Comparison of ENCODE assay signal across 21 cellular contexts in the genomic region with DNA sequence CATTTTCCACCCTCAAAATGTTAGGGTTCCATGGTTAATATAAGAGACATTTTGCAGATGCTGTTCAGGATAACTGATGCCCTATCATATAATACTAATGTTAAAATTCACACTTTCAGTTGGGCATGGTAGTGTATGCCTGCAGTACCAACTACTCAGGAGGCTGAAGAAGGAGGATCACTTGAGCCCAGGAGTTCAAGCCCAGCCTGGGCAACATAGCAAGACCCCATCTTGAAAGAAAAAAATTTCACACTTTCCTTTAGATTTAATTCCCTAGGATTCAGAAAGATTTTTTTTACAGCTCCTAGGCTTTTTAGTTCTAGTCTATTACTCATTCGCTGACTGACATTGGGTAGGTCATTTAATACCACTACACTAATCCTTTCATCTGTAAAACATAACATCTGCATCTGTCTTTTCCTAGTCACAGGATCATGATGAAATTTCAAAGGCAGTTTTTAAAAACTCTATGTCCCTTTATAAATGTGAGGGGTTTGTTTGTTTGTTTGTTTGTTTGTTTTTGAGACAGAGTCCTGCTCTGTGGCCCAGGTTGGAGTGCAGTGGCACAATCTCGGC.
DNase-seq lines count a peak whose midpoint lies in the region; ATAC-seq and TF ChIP-seq lines count a peak whose summit lies in the region.
"Had no signal": no experiment of that assay in that cellular context is flagged by ENCODE, and none has a peak within 500 bp of the region (broad histone marks: within the 10 kb centered on the region; RNA-seq: fewer than 3 reads in every experiment).

No MANE protein-coding gene starts in this region.

- no peaks in the 10 kb centered on the region for H3K27me3 ChIP-seq in gastrocnemius medialis
- H3K27me3 ChIP-seq: BLaER1 treated with 17β-estradiol and CSF1 and Interleukin-3, amounts not matched to agents 10 nM and 100 nM had no signal

- intact Hi-C loops in gastrocnemius medialis (cut with DNase I; ENCODE audit: low total_unique reads) = loop anchor here (10.0 kb wide), 1 partner anchor 220 kb away; no protein-coding TSS in a partner anchor

- CTCF ChIA-PET in HEK293 (lab: Yijun Ruan, JAX) = interaction anchor here (0.5 kb wide), 1 partner anchor 211 kb away, joined by 3 read pairs; no protein-coding TSS in a partner anchor

- H3K4me3 ChIP-seq in HEK293 (ENCODE audit: low read depth, low read length) = no peak overlapping the region
- H3K4me3 ChIP-seq in fibroblast of villous mesenchyme (ENCODE audit: low read depth, low read length) = no peak overlapping the region
- H3K4me3 ChIP-seq in gastrocnemius medialis = peak overlapping the region in 1 of 4 donors; percentile 1
- H3K4me3 ChIP-seq: BLaER1 treated with 17β-estradiol and CSF1 and Interleukin-3, amounts not matched to agents 10 nM and 100 nM; GM12878 had no signal

- DNase-seq in amniotic epithelial cell (ENCODE audit: low read depth) = peak; percentile 52
- peak; percentile 44 for DNase-seq in fibroblast of villous mesenchyme (ENCODE audit: low read depth)
- DNase-seq in gastrocnemius medialis = no peak
- no peak for DNase-seq in activated effector memory CD4-positive, alpha-beta T cell treated with Interleukin-2 at 50 U/mL for 16 hours
- DNase-seq in GM19238 (ENCODE audit: insufficient read length, low spot score) = no peak
- DNase-seq: CD8-positive, alpha-beta memory T cell; COR-L47; DMS 273 treated with DMSO at 0.1 percent for 48 hours; DMS53; DND-41; EL; GOT3; H7; IMR-90; KG1 had no signal

- H3K27ac ChIP-seq in HEK293 (ENCODE audit: extremely low read depth, low read depth, low read length) (no peak overlapping the region), gastrocnemius medialis (peak overlapping the region; percentile 76 to 91 (median 83))
- H3K27ac ChIP-seq: BLaER1 treated with 17β-estradiol and CSF1 and Interleukin-3, amounts not matched to agents 10 nM and 100 nM; HL-60 had no signal

- POLR2A ChIA-PET in HEK293 (lab: Yijun Ruan, JAX) = no interaction called here

- in situ Hi-C loops in gastrocnemius medialis (cut with MboI; ENCODE audit: low sequenced_read_pairs in 4 of 4) = no loop called here

- TF ChIP-seq CTCF in HEK293 (tag by site-specific recombination; IDR thresholded peaks at IDR 0.05) = no peak
- TF ChIP-seq CTCF in fibroblast of villous mesenchyme (IDR thresholded peaks at IDR 0.05; ENCODE audit: insufficient read depth, low read depth, low read length) = no peak
- TF ChIP-seq CTCF in gastrocnemius medialis (IDR thresholded peaks at IDR 0.05 in 4 of 5, conservative IDR thresholded peaks at IDR 0.05 in 1 of 5) = no peak

- H3K9me3 ChIP-seq in HEK293 (ENCODE audit: control insufficient read depth, insufficient read depth, low read depth, low read length) (no peaks in the 10 kb centered on the region), gastrocnemius medialis (no peaks in the 10 kb centered on the region)
- H3K9me3 ChIP-seq: BLaER1 treated with 17β-estradiol and CSF1 and Interleukin-3, amounts not matched to agents 10 nM and 100 nM had no signal

- TF ChIP-seq POLR2A in gastrocnemius medialis (IDR thresholded peaks at IDR 0.05) = no peak

- H3K4me1 ChIP-seq in HEK293 (ENCODE audit: control insufficient read depth, insufficient read depth, low read length) = no peaks in the 10 kb centered on the region
- H3K4me1 ChIP-seq in gastrocnemius medialis = peaks cover 33 to 68% of the 10 kb centered on the region in 2 donors

- no peaks in the 10 kb centered on the region for H3K36me3 ChIP-seq in HEK293 (ENCODE audit: control insufficient read depth in 2 of 2, insufficient read depth in 1 of 2, low read length in 2 of 2)
- no peaks in the 10 kb centered on the region for H3K36me3 ChIP-seq in gastrocnemius medialis

- ATAC-seq in gastrocnemius medialis (peak; percentile 54 to 67), GM19452 (IDR thresholded peaks at IDR 0.05; ENCODE audit: unreplicated experiment) (no peak), GM21825 (IDR thresholded peaks at IDR 0.05; ENCODE audit: unreplicated experiment) (no peak)
- ATAC-seq: GM12878 had no signal

TF ChIP-seq in HEK293, 187 proteins besides CTCF, POLR2A, EP300 and RAD21:
- peak; percentile 62; the same call in 1 of the 2 replicates for TF ChIP-seq ZNF121 (tag by site-specific recombination; IDR thresholded peaks at IDR 0.05)
- no peak for TF ChIP-seq GFI1B (tag by site-specific recombination; IDR thresholded peaks at IDR 0.05)

Comparison
In these comparisons a context has a peak if more than half of its experiments do, and no peak if none do; other contexts are left out.
1. DNase-seq: peak in amniotic epithelial cell (single experiment) and fibroblast of villous mesenchyme (single experiment); none in gastrocnemius medialis (0 of 2), activated effector memory CD4-positive, alpha-beta T cell treated with Interleukin-2 at 50 U/mL for 16 hours (single experiment) and GM19238 (single experiment).
2. ATAC-seq: peak in gastrocnemius medialis (2 of 2); none in GM19452 (single experiment) and GM21825 (single experiment).